ENCODE assay signal across 12 cellular contexts in genomic region chrX:31114858-31115257, GRCh38. TPM values are rescaled to one million over a fixed set of nuclear protein-coding genes. Genes with fewer than 3 reads are reported as not detected.
"Had no signal": no experiment of that assay in that cellular context is flagged by ENCODE, and none has a peak within 500 bp of the region (broad histone marks: within the 10 kb centered on the region; RNA-seq: fewer than 3 reads in every experiment).

No MANE protein-coding gene starts in this region.

- H3K4me1 ChIP-seq: HAP-1 had no signal

- DNase-seq: GM23248, GOT3, H7, HFFc6, IMR-90, KG1 had no signal

- H3K9me3 ChIP-seq: HAP-1 had no signal

- H3K36me3 ChIP-seq: HAP-1 had no signal

- H3K27ac Mint-ChIP-seq: HFFc6 had no signal

- ATAC-seq: HCT116, K562 had no signal

- H3K27ac ChIP-seq: GM23248, HL-60 had no signal

- H3K9me3 Mint-ChIP-seq: HFFc6 had no signal

- H3K4me3 Mint-ChIP-seq: HFFc6 had no signal

- H3K4me3 ChIP-seq: GM23248, HAP-1, K562 had no signal

- FAIRE-seq: K562 had no signal

- H3K9ac ChIP-seq: GM23248 had no signal

- H2AFZ ChIP-seq: GM23248 had no signal

RNA-seq across cellular contexts. Expression of gene FTHL17, which starts 43.0 kb away (rescaled TPM):
- total RNA-seq: GM23248, H4, H7, HFFc6, HT1080, IMR-90, K562 had no signal
- polyA plus RNA-seq: GM23248, IMR-90, K562 had no signal
